ENCODE assay signal across 19 cellular contexts in the genomic region with DNA sequence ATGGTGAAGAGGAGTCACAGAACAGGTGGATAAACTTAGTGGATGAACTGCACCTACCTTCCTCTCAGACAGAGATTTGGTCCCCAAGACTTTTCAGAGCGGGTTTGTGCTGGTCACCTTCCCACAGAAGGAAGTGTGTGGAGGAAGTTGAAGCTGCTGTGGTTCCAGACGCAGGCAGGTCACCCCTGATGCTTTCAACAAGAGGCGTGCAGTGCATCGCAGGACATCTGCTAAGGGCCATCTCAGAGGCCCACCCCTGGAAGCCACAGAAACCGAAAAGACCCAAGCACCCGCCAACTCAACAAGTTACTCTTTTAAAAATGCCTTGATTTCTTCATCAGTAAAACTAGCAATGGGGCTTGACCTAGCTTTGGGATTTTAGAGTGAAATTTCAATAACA. TPM values are rescaled to one million over a fixed set of nuclear protein-coding genes. Genes with fewer than 3 reads are reported as not detected.
DNase-seq lines count a peak whose midpoint lies in the region; ATAC-seq and TF ChIP-seq lines count a peak whose summit lies in the region.
"Had no signal": no experiment of that assay in that cellular context is flagged by ENCODE, and none has a peak within 500 bp of the region (broad histone marks: within the 10 kb centered on the region; RNA-seq: fewer than 3 reads in every experiment).

No MANE protein-coding gene starts in this region.

- H3K9ac ChIP-seq in duodenal mucosa (ENCODE audit: low read depth in 1 of 2, low read length in 2 of 2): no peak overlapping the region

- no peak for ATAC-seq in CD4-positive, CD25-positive, alpha-beta regulatory T cell (ENCODE audit: low read depth in 2 of 2)
- ATAC-seq in naive thymus-derived CD8-positive, alpha-beta T cell: no peak

- no peak for DNase-seq in CD4-positive, CD25-positive, alpha-beta regulatory T cell
- DNase-seq in HT-29 (ENCODE audit: low spot score) (peak; percentile 28), T1000 (lab: John Stamatoyannopoulos, UW) (no peak), NCI-H524 treated with DMSO at 0.1 percent for 48 hours (lab: John Stamatoyannopoulos, UW) (no peak), putamen (ENCODE audit: low spot score) (no peak), GM13976 (ENCODE audit: low spot score) (no peak)
- no peak for DNase-seq in naive thymus-derived CD8-positive, alpha-beta T cell
- DNase-seq: activated CD4-positive, alpha-beta T cell treated with anti-CD3 and anti-CD28 coated beads for 4 hours; activated gamma-delta T cell; brain microvascular endothelial cell; DND-41; MM.1S; NCI-H2081 treated with DMSO at 0.1 percent for 48 hours; stimulated activated naive CD4-positive, alpha-beta T cell; upper lobe of right lung had no signal

- peaks cover 53% of the 10 kb centered on the region for H3K36me3 ChIP-seq in CD4-positive, CD25-positive, alpha-beta regulatory T cell (ENCODE audit: control insufficient read depth, insufficient read depth, low read length)
- peaks cover 0 to 11% of the 10 kb centered on the region in 2 donors for H3K36me3 ChIP-seq in duodenal mucosa (ENCODE audit: control insufficient read depth in 1 of 2, insufficient read depth in 2 of 2, low read length in 2 of 2)
- H3K36me3 ChIP-seq: brain microvascular endothelial cell had no signal

- no peak for TF ChIP-seq CTCF in GM13976 (IDR thresholded peaks at IDR 0.05; ENCODE audit: borderline replicate concordance, control extremely low read depth, extremely low read depth, insufficient read depth, missing control alignments)

- H3K27ac ChIP-seq in CD4-positive, CD25-positive, alpha-beta regulatory T cell (ENCODE audit: insufficient read depth, low read length, poor library complexity, severe bottlenecking): no peak overlapping the region
- peak overlapping the region; percentile 43 for H3K27ac ChIP-seq in duodenal mucosa (ENCODE audit: low read depth, low read length)
- H3K27ac ChIP-seq: brain microvascular endothelial cell, upper lobe of right lung had no signal

- H3K9me3 ChIP-seq in CD4-positive, CD25-positive, alpha-beta regulatory T cell (ENCODE audit: control insufficient read depth in 2 of 2, low read length in 2 of 2): no peaks in the 10 kb centered on the region
- H3K9me3 ChIP-seq in duodenal mucosa (ENCODE audit: control insufficient read depth in 1 of 2, low read length in 2 of 2): no peaks in the 10 kb centered on the region
- H3K9me3 ChIP-seq: upper lobe of right lung had no signal

- H3K9me3 Mint-ChIP-seq in CD4-positive, CD25-positive, alpha-beta regulatory T cell: no peaks in the 10 kb centered on the region
- no peaks in the 10 kb centered on the region for H3K9me3 Mint-ChIP-seq in naive thymus-derived CD8-positive, alpha-beta T cell
- H3K9me3 Mint-ChIP-seq: neural crest cell had no signal

- peaks cover 15 to 65% (median 31%) of the 10 kb centered on the region in 4 donors for H3K4me1 Mint-ChIP-seq in CD4-positive, CD25-positive, alpha-beta regulatory T cell
- peaks cover 41 to 88% (median 66%) of the 10 kb centered on the region in 4 donors for H3K4me1 Mint-ChIP-seq in naive thymus-derived CD8-positive, alpha-beta T cell
- H3K4me1 Mint-ChIP-seq: neural crest cell had no signal

- no peak overlapping the region for H3K4me3 ChIP-seq in CD4-positive, CD25-positive, alpha-beta regulatory T cell (ENCODE audit: low read depth, low read length)
- no peak overlapping the region for H3K4me3 ChIP-seq in duodenal mucosa (ENCODE audit: low read depth in 1 of 2, low read length in 2 of 2)
- H3K4me3 ChIP-seq: upper lobe of right lung had no signal

- in situ Hi-C loops in GM13976 (cut with MboI; ENCODE audit: low sequenced_read_pairs, unreplicated experiment): no loop called here

- no peaks in the 10 kb centered on the region for H3K27me3 Mint-ChIP-seq in CD4-positive, CD25-positive, alpha-beta regulatory T cell
- no peaks in the 10 kb centered on the region for H3K27me3 Mint-ChIP-seq in naive thymus-derived CD8-positive, alpha-beta T cell

- no peaks in the 10 kb centered on the region for H3K4me1 ChIP-seq in CD4-positive, CD25-positive, alpha-beta regulatory T cell (ENCODE audit: control insufficient read depth, insufficient read depth, low read length, poor library complexity, severe bottlenecking)
- peaks cover 54 to 71% of the 10 kb centered on the region in 2 donors for H3K4me1 ChIP-seq in duodenal mucosa (ENCODE audit: control insufficient read depth in 1 of 2, insufficient read depth in 2 of 2, low read length in 2 of 2)

- H3K27ac Mint-ChIP-seq in CD4-positive, CD25-positive, alpha-beta regulatory T cell: peak overlapping the region; percentile 62 to 82 (median 78)
- peak overlapping the region in 9 of 10 donors; percentile 15 to 92 (median 79) for H3K27ac Mint-ChIP-seq in naive thymus-derived CD8-positive, alpha-beta T cell

- H3K36me3 Mint-ChIP-seq in CD4-positive, CD25-positive, alpha-beta regulatory T cell: peaks cover 46% of the 10 kb centered on the region
- peaks cover 0 to 60% (median 15%) of the 10 kb centered on the region in 3 donors for H3K36me3 Mint-ChIP-seq in naive thymus-derived CD8-positive, alpha-beta T cell

- POLR2A ChIA-PET in naive thymus-derived CD8-positive, alpha-beta T cell (lab: Charles Lee): interaction anchor here (1.3 kb wide), 1 partner anchor 19 kb away, joined by 3 read pairs; no protein-coding TSS in a partner anchor

- H3K27me3 ChIP-seq in CD4-positive, CD25-positive, alpha-beta regulatory T cell (ENCODE audit: control insufficient read depth, insufficient read depth, low read length): no peaks in the 10 kb centered on the region
- H3K27me3 ChIP-seq in duodenal mucosa (ENCODE audit: control insufficient read depth in 1 of 2, insufficient read depth in 2 of 2, low read length in 2 of 2): no peaks in the 10 kb centered on the region
- H3K27me3 ChIP-seq: brain microvascular endothelial cell, upper lobe of right lung had no signal

- no peak overlapping the region for H3K4me3 Mint-ChIP-seq in CD4-positive, CD25-positive, alpha-beta regulatory T cell
- H3K4me3 Mint-ChIP-seq in naive thymus-derived CD8-positive, alpha-beta T cell: no peak overlapping the region
- H3K4me3 Mint-ChIP-seq: neural crest cell had no signal

RNA-seq across cellular contexts. Expression of gene GPX2, which starts 1.0 kb away (rescaled TPM):
- total RNA-seq in CD4-positive, CD25-positive, alpha-beta regulatory T cell: not detected
- under 1 TPM in 2 of 4 donors, not detected in 2; 0.54 to 0.94 TPM for polyA plus RNA-seq in CD4-positive, CD25-positive, alpha-beta regulatory T cell
- total RNA-seq in HT-29 (2014; rRNA removed; shearing (Covaris generic)): 1,024 and 1,115 TPM in 2 replicates
- total RNA-seq in naive thymus-derived CD8-positive, alpha-beta T cell: not detected
- polyA plus RNA-seq in naive thymus-derived CD8-positive, alpha-beta T cell: under 1 TPM in 1 of 3 donors, not detected in 2; 0.29 TPM
- total RNA-seq: lung microvascular endothelial cell; neural crest cell; T-helper 1 cell treated with Interleukin-12 subunit alpha and Interleukin-12 subunit beta and Interleukin-4 antibody, amounts not matched to agents 30 ng/mL and 1 ng/mL, for 36 hours had no signal

RNA-seq across cellular contexts. Expression of gene RAB15, which starts 28.6 kb away (rescaled TPM):
- 6.5 TPM for total RNA-seq in CD4-positive, CD25-positive, alpha-beta regulatory T cell
- 1 to 10 TPM; 3.0 to 4.7 (median 3.2) TPM for polyA plus RNA-seq in CD4-positive, CD25-positive, alpha-beta regulatory T cell
- total RNA-seq in HT-29 (2014; rRNA removed; shearing (Covaris generic)): 33.2 and 39.3 TPM in 2 replicates
- 1 to 10 TPM; 4.7 TPM for total RNA-seq in naive thymus-derived CD8-positive, alpha-beta T cell
- 10 to 100 TPM in 1 of 3 donors, 1 to 10 TPM in 2; 3.9 to 11.9 (median 4.2) TPM for polyA plus RNA-seq in naive thymus-derived CD8-positive, alpha-beta T cell

RNA-seq across cellular contexts. Expression of gene CHURC1, which starts 29.3 kb away (rescaled TPM):
- 95.3 TPM for total RNA-seq in CD4-positive, CD25-positive, alpha-beta regulatory T cell
- polyA plus RNA-seq in CD4-positive, CD25-positive, alpha-beta regulatory T cell: 100 to 1,000 TPM; 171 to 228 (median 188) TPM
- 13.9 TPM in 2 replicates for total RNA-seq in HT-29 (2014; rRNA removed; shearing (Covaris generic))
- total RNA-seq in naive thymus-derived CD8-positive, alpha-beta T cell: 100 to 1,000 TPM in 1 of 2 experiments, 10 to 100 TPM in 1; 99.9 to 104 TPM
- polyA plus RNA-seq in naive thymus-derived CD8-positive, alpha-beta T cell: 100 to 1,000 TPM; 122 to 166 (median 148) TPM

RNA-seq across cellular contexts. Expression of gene FNTB, which starts 43.1 kb away (rescaled TPM):
- total RNA-seq in CD4-positive, CD25-positive, alpha-beta regulatory T cell: 15.5 TPM
- polyA plus RNA-seq in CD4-positive, CD25-positive, alpha-beta regulatory T cell: 1 to 10 TPM; 6.3 to 9.8 (median 7.7) TPM
- total RNA-seq in HT-29 (2014; rRNA removed; shearing (Covaris generic)): 8.2 and 8.9 TPM in 2 replicates
- 1 to 10 TPM; 9.5 to 9.9 TPM for total RNA-seq in naive thymus-derived CD8-positive, alpha-beta T cell
- polyA plus RNA-seq in naive thymus-derived CD8-positive, alpha-beta T cell: 1 to 10 TPM; 2.0 to 7.7 (median 4.2) TPM

Comparison
In these comparisons a context has a peak if more than half of its experiments do, and no peak if none do; other contexts are left out.
1. RNA of gene GPX2, which starts 1.0 kb away (total RNA-seq): 1,024 to 1,115 TPM in HT-29; not detected in CD4-positive, CD25-positive, alpha-beta regulatory T cell (single experiment) and not detected in naive thymus-derived CD8-positive, alpha-beta T cell; every median in the first group is over 100 times any median in the second.